ENCODE assay signal across 8 cellular contexts in the genomic region with DNA sequence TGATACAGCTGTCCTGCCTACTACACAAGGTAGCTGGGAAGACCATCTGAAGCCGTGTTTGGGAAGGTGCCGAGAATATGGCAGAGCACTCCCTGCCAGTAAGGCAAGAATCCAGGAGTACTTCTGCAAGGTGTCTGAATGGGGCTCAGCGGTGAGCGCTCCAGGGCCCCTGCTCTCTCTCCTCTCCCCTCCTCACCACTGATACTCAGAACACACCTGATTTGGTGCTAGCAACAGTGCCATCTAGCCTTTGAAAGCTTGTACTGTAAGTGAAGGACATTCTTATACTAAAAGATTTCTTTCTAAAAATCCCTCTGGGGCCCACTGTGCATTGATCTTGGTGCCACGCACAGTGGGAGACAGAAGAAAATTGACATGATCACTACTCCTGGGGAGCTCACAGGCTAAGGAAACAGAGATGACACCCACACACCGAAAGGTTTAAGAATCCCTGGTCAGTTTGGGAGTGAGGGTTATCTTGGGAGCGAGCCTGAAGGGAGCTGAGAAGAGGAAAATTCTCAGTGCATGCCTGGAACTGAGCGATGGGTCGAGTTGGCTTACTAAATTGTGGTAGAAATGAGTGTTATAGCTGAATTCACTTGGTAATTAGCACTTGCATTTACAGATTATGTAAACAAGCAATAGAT.
DNase-seq lines count a peak whose midpoint lies in the region; ATAC-seq and TF ChIP-seq lines count a peak whose summit lies in the region.

No MANE protein-coding gene starts in this region.

- no peak for ATAC-seq in GM18907 (IDR thresholded peaks at IDR 0.05; ENCODE audit: unreplicated experiment)
- no peak for ATAC-seq in GM19467 (IDR thresholded peaks at IDR 0.05; ENCODE audit: unreplicated experiment)

- H3K4me3 ChIP-seq in WI38 (ENCODE audit: low read depth, low read length): no peak overlapping the region

- TF ChIP-seq CTCF in WI38 (IDR thresholded peaks at IDR 0.05; ENCODE audit: low read depth, low read length): peak; percentile 44

- DNase-seq in Caki2 (ENCODE audit: low read depth) (peak; percentile 19), NAMALWA (ENCODE audit: low spot score) (peak; percentile 64), inferior parietal cortex (ENCODE audit: extremely low spot score) (peak; percentile 26), putamen (ENCODE audit: low spot score) (no peak)
- no peak for DNase-seq in effector CD8-positive, alpha-beta T cell (lab: John Stamatoyannopoulos, UW)

- in situ Hi-C loops in Caki2 (cut with HindIII; ENCODE audit: low pct_unique_long_range_greater_than_20kb, low sequenced_read_pairs): no loop called here

Comparison
In these comparisons a context has a peak if more than half of its experiments do, and no peak if none do; other contexts are left out.
1. DNase-seq: peak in Caki2 (single experiment), NAMALWA (single experiment) and inferior parietal cortex (single experiment); none in effector CD8-positive, alpha-beta T cell (single experiment) and putamen (single experiment).